11 cellular contexts compared by ENCODE assay signal in genomic region chr15:75065467-75065850, GRCh38. TPM values are rescaled to one million over a fixed set of nuclear protein-coding genes. Genes with fewer than 3 reads are reported as not detected.
A peak's percentile ranks its signal among the peaks of the same experiment; 100 is the strongest.
DNase-seq lines count a peak whose midpoint lies in the region; ATAC-seq, FAIRE-seq and TF ChIP-seq lines count a peak whose summit lies in the region.
"Had no signal": no experiment of that assay in that cellular context is flagged by ENCODE, and none has a peak within 500 bp of the region (broad histone marks: within the 10 kb centered on the region; RNA-seq: fewer than 3 reads in every experiment).

No MANE protein-coding gene starts in this region.

- no peak overlapping the region for H3K4me3 Mint-ChIP-seq in endodermal cell

- no peak for TF ChIP-seq CTCF in endodermal cell (conservative IDR thresholded peaks at IDR 0.05)
- TF ChIP-seq CTCF in omental fat pad (IDR thresholded peaks at IDR 0.05): no peak

- peaks cover 33% of the 10 kb centered on the region for H3K9me3 Mint-ChIP-seq in endodermal cell

- H3K9ac ChIP-seq in endodermal cell (ENCODE audit: extremely low read depth, low read length, poor library complexity, severe bottlenecking): no peak overlapping the region

- peaks cover 33% of the 10 kb centered on the region for H3K9me3 ChIP-seq in endodermal cell (ENCODE audit: control insufficient read depth, low read length)
- H3K9me3 ChIP-seq: prostate gland had no signal

- peaks cover 4% of the 10 kb centered on the region for H3K4me1 ChIP-seq in endodermal cell (ENCODE audit: control insufficient read depth, insufficient read depth, low read length)
- H3K4me1 ChIP-seq: prostate gland had no signal

- no peak overlapping the region for H3K27ac ChIP-seq in endodermal cell (ENCODE audit: low read depth, low read length)
- H3K27ac ChIP-seq: prostate gland had no signal

- peaks cover 4% of the 10 kb centered on the region for H3K27me3 Mint-ChIP-seq in endodermal cell (ENCODE audit: insufficient read depth)

- DNase-seq in NCI-H2081 (lab: John Stamatoyannopoulos, UW) (peak; percentile 31 to 70), NCI-H2081 treated with DMSO at 0.1 percent for 48 hours (lab: John Stamatoyannopoulos, UW) (no peak), NCI-H774 (lab: John Stamatoyannopoulos, UW) (peak; percentile 3), endodermal cell (no peak), renal cortical epithelial cell (ENCODE audit: low read depth) (peak; percentile 33), H54 (ENCODE audit: insufficient read length, low spot score) (no peak), omental fat pad (ENCODE audit: low spot score) (no peak), NCI-H510A treated with DMSO at 0.1 percent for 48 hours (lab: John Stamatoyannopoulos, UW) (no peak)
- DNase-seq: effector CD8-positive, alpha-beta T cell; NCI-H1694 had no signal

- no peaks in the 10 kb centered on the region for H3K36me3 ChIP-seq in endodermal cell (ENCODE audit: control insufficient read depth, insufficient read depth, low read length)
- H3K36me3 ChIP-seq: prostate gland had no signal

- H3K27me3 ChIP-seq in endodermal cell (ENCODE audit: control insufficient read depth, insufficient read depth, low read length, poor library complexity, severe bottlenecking): no peaks in the 10 kb centered on the region

- H3K27ac Mint-ChIP-seq in endodermal cell: peak overlapping the region; percentile 63

- no peak for TF ChIP-seq POLR2A in H54 (IDR thresholded peaks at IDR 0.05; ENCODE audit: low read depth, low read length)

- peak overlapping the region; percentile 55 for H3K4me3 ChIP-seq in endodermal cell (ENCODE audit: low read length)
- H3K4me3 ChIP-seq: prostate gland had no signal

- WGBS in endodermal cell (ENCODE audit: insufficient coverage in 1 of 2, insufficient read length in 1 of 2), 2 experiments: 91 to 100% methylated on average over 1 of the region's 1 CpG

- no peak for ATAC-seq in omental fat pad (ENCODE audit: low FRiP score)

- no peak for FAIRE-seq in H54 (lab: Jason Lieb, UNC)

- peaks cover 5% of the 10 kb centered on the region for H3K36me3 Mint-ChIP-seq in endodermal cell (ENCODE audit: low read depth)

- H3K4me1 Mint-ChIP-seq in endodermal cell: peaks cover 14% of the 10 kb centered on the region

RNA-seq across cellular contexts. Expression of gene PPCDC, which starts 42.1 kb away (rescaled TPM):
- total RNA-seq in endodermal cell (10 to 100 TPM; 15.9 to 24.5 TPM), renal cortical epithelial cell (8.7 TPM in 2 replicates), omental fat pad (10 to 100 TPM in 3 of 4 donors, 1 to 10 TPM in 1; 9.7 to 21.5 (median 13.6) TPM)
- 9.0 TPM for polyA plus RNA-seq in endodermal cell (2013, experiment 1 of 2)
- polyA plus RNA-seq in endodermal cell (2013, experiment 2 of 2): 8.2 TPM

Comparison
In these comparisons a context has a peak if more than half of its experiments do, and no peak if none do; other contexts are left out.
1. DNase-seq: peak in NCI-H2081 (2 of 2), NCI-H774 (single experiment) and renal cortical epithelial cell (single experiment); none in NCI-H2081 treated with DMSO at 0.1 percent for 48 hours (single experiment), endodermal cell (single experiment), H54 (single experiment), omental fat pad (single experiment) and NCI-H510A treated with DMSO at 0.1 percent for 48 hours (single experiment).